8 cellular contexts compared by ENCODE assay signal in the genomic region with DNA sequence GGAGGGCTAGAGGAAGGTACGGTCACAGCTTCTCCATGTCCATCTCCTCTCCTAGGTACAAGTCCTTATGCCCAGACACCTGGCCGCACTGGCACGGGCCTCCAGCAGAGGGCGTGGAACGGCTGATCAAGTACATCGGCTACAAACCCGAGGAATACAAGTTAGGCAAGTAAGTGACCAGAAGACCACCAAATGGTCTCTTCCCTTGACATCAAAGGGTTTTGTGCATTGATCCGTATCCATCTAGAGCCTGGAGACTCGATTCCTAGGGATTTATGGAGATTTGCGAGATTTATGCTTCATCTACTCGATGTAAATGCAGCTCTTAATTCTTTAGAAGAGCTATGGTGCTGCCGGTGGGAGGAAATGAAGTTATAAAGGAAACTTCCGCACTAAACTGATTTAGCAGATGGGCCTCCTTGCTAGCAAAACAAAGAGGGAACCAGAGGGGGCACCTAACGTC. TPM values are rescaled to one million over a fixed set of nuclear protein-coding genes. Genes with fewer than 3 reads are reported as not detected.
DNase-seq lines count a peak whose midpoint lies in the region; ATAC-seq and TF ChIP-seq lines count a peak whose summit lies in the region.

No MANE protein-coding gene starts in this region.

- no peaks in the 10 kb centered on the region for H3K9me3 ChIP-seq in OCI-LY1 (ENCODE audit: low read length)

- H3K79me2 ChIP-seq in OCI-LY1 (ENCODE audit: insufficient read depth, low read length): no peaks in the 10 kb centered on the region

- H3K4me1 ChIP-seq in OCI-LY1 (ENCODE audit: insufficient read depth, low read length, severe bottlenecking): no peaks in the 10 kb centered on the region

- no peak overlapping the region; the same call in 1 of the 2 replicates for H3K4me2 ChIP-seq in OCI-LY1 (ENCODE audit: low read length)

- POLR2A ChIA-PET in naive thymus-derived CD8-positive, alpha-beta T cell (lab: Charles Lee): interaction anchor here (1.0 to 1.3 kb wide), 2 partner anchors 11 to 44 kb away, joined by 3 to 7 read pairs; a partner anchor contains a TSS

- TF ChIP-seq POLR2A in erythroblast (IDR thresholded peaks at IDR 0.05; ENCODE audit: low read length): no peak

- H3K36me3 Mint-ChIP-seq in naive thymus-derived CD8-positive, alpha-beta T cell: no peaks in the 10 kb centered on the region

- peaks cover 0 to 2% (median 0%) of the 10 kb centered on the region in 9 donors for H3K9me3 Mint-ChIP-seq in naive thymus-derived CD8-positive, alpha-beta T cell

- peaks cover 8 to 14% (median 11%) of the 10 kb centered on the region in 4 donors for H3K4me1 Mint-ChIP-seq in naive thymus-derived CD8-positive, alpha-beta T cell

- H3K36me3 ChIP-seq in OCI-LY1 (ENCODE audit: insufficient read depth, low read length): no peaks in the 10 kb centered on the region

- no peaks in the 10 kb centered on the region for H3K27me3 ChIP-seq in OCI-LY1 (ENCODE audit: insufficient read depth, low read length)

- no peak overlapping the region for H3K9ac ChIP-seq in OCI-LY1 (ENCODE audit: low read length)

- peak; percentile 85 to 90 for ATAC-seq in naive thymus-derived CD8-positive, alpha-beta T cell
- ATAC-seq in HG03095 (IDR thresholded peaks at IDR 0.05; ENCODE audit: unreplicated experiment): no peak

- H2AFZ ChIP-seq in OCI-LY1 (ENCODE audit: low read length): no peak overlapping the region

- H3K27ac Mint-ChIP-seq in naive thymus-derived CD8-positive, alpha-beta T cell: peak overlapping the region in 9 of 10 donors; percentile 3 to 94 (median 82)

- peak; percentile 68 for TF ChIP-seq CTCF in OCI-LY1 (IDR thresholded peaks at IDR 0.05; ENCODE audit: low read length)

- DNase-seq in DMS53 treated with DMSO at 0.1 percent for 48 hours (lab: John Stamatoyannopoulos, UW; ENCODE audit: unreplicated experiment) (peak; percentile 86), activated T-cell treated with anti-CD3 and anti-CD28 coated beads for 1 hour (ENCODE audit: low read depth) (peak; percentile 68), erythroblast (lab: John Stamatoyannopoulos, UW) (peak; percentile 72 to 82)
- peak; percentile 77 for DNase-seq in Jurkat, Clone E6-1 (ENCODE audit: low read depth, low spot score)
- DNase-seq in naive thymus-derived CD8-positive, alpha-beta T cell: peak; percentile 41 to 89 (median 68)
- DNase-seq in stimulated activated CD8-positive, alpha-beta memory T cell treated with anti-CD3 and anti-CD28 coated beads, Interleukin-7, amount 100 ng/mL, for 48 hours (ENCODE audit: extremely low read depth in 1 of 2, low read depth in 1 of 2): peak; percentile 45 to 67

- peak overlapping the region; percentile 29 for H3K4me3 ChIP-seq in Jurkat, Clone E6-1 (ENCODE audit: low read length)
- no peak overlapping the region for H3K4me3 ChIP-seq in OCI-LY1 (ENCODE audit: low read depth, low read length, poor library complexity, severe bottlenecking)

- no peaks in the 10 kb centered on the region for H4K20me1 ChIP-seq in OCI-LY1 (ENCODE audit: insufficient read depth, low read length)

- H3K27me3 Mint-ChIP-seq in naive thymus-derived CD8-positive, alpha-beta T cell: peaks cover 0 to 1% (median 0%) of the 10 kb centered on the region in 5 donors

- H3F3A ChIP-seq in OCI-LY1 (ENCODE audit: insufficient read depth, low read length): no peaks in the 10 kb centered on the region

- peak overlapping the region; percentile 34 to 69 (median 58) for H3K4me3 Mint-ChIP-seq in naive thymus-derived CD8-positive, alpha-beta T cell

- H3K9me2 ChIP-seq in OCI-LY1 (ENCODE audit: low read depth, low read length): no peaks in the 10 kb centered on the region

- no peak overlapping the region for H3K27ac ChIP-seq in OCI-LY1 (ENCODE audit: low read depth, low read length, poor library complexity, severe bottlenecking)

RNA-seq across cellular contexts. Expression of a gene that starts 44.2 kb away (rescaled TPM):
- polyA plus RNA-seq in Jurkat, Clone E6-1 (2012; ENCODE audit: insufficient read depth, insufficient read length): 45.0 TPM
- total RNA-seq in naive thymus-derived CD8-positive, alpha-beta T cell: 10 to 100 TPM; 25.8 to 30.0 TPM
- 10 to 100 TPM; 16.3 to 21.6 (median 20.0) TPM for polyA plus RNA-seq in naive thymus-derived CD8-positive, alpha-beta T cell

RNA-seq across cellular contexts. Expression of a gene that starts 44.6 kb away (rescaled TPM):
- 28.1 TPM for polyA plus RNA-seq in Jurkat, Clone E6-1 (2012; ENCODE audit: insufficient read depth, insufficient read length)
- 10 to 100 TPM; 46.9 to 48.7 TPM for total RNA-seq in naive thymus-derived CD8-positive, alpha-beta T cell
- 10 to 100 TPM; 14.0 to 19.4 (median 17.1) TPM for polyA plus RNA-seq in naive thymus-derived CD8-positive, alpha-beta T cell
